In genomic region chr3:89098964-89099585, GRCh38 we compare ENCODE assay signal across 8 cellular contexts. TPM values are rescaled to one million over a fixed set of nuclear protein-coding genes. Genes with fewer than 3 reads are reported as not detected.
DNase-seq lines count a peak whose midpoint lies in the region; ATAC-seq and TF ChIP-seq lines count a peak whose summit lies in the region.

No MANE protein-coding gene starts in this region.

- intact Hi-C loops in MCF 10A (cut with micrococcal nuclease): loop anchor here (1.0 to 5.0 kb wide), 4 partner anchors 478 to 897 kb away; no protein-coding TSS in a partner anchor
- intact Hi-C loops in left colon (cut with DNase I, micrococcal nuclease): no loop called here

- POLR2A ChIA-PET in MCF 10A (lab: Yijun Ruan, JAX): no interaction called here

- TF ChIP-seq CTCF in Peyer's patch (IDR thresholded peaks at IDR 0.05) (peak in 4 of 6 experiments; percentile 68 to 79 (median 72)), MCF 10A (IDR thresholded peaks at IDR 0.05; ENCODE audit: unreplicated experiment) (peak; percentile 90)

- peak; percentile 44 for DNase-seq in activated CD8-positive, alpha-beta memory T cell treated with anti-CD3 and anti-CD28 coated beads, Interleukin-2, amount 10 ng/mL, durations not matched to agents 7 days and 5 days
- DNase-seq in activated CD8-positive, alpha-beta memory T cell treated with anti-CD3 and anti-CD28 coated beads, Interleukin-2, amount 50 U/mL, for 48 hours: no peak
- peak; percentile 22 for DNase-seq in HK-2 (ENCODE audit: unreplicated experiment)
- DNase-seq in Peyer's patch: peak in 1 of 3 donors; percentile 71
- peak; percentile 60 for DNase-seq in MCF 10A (ENCODE audit: unreplicated experiment)
- peak in 1 of 2 donors; percentile 27 for DNase-seq in left colon
- peak in 28 of 49 donors; percentile 1 to 33 (median 9) for DNase-seq in substantia nigra (lab: John Stamatoyannopoulos, UW)

- no peak overlapping the region for H3K27ac Mint-ChIP-seq in activated CD8-positive, alpha-beta memory T cell treated with anti-CD3 and anti-CD28 coated beads, Interleukin-2, amount 10 ng/mL, durations not matched to agents 7 days and 5 days
- no peak overlapping the region for H3K27ac Mint-ChIP-seq in MCF 10A (ENCODE audit: low read depth, unreplicated experiment)

- no peaks in the 10 kb centered on the region for H3K27me3 ChIP-seq in Peyer's patch

- no peak overlapping the region for H3K4me3 ChIP-seq in Peyer's patch

- no peaks in the 10 kb centered on the region for H3K4me1 ChIP-seq in Peyer's patch

- H3K36me3 ChIP-seq in Peyer's patch: no peaks in the 10 kb centered on the region

- no peaks in the 10 kb centered on the region for H3K9me3 Mint-ChIP-seq in activated CD8-positive, alpha-beta memory T cell treated with anti-CD3 and anti-CD28 coated beads, Interleukin-2, amount 10 ng/mL, durations not matched to agents 7 days and 5 days (ENCODE audit: low read depth)
- no peaks in the 10 kb centered on the region for H3K9me3 Mint-ChIP-seq in MCF 10A (ENCODE audit: unreplicated experiment)

- no peaks in the 10 kb centered on the region for H3K36me3 Mint-ChIP-seq in activated CD8-positive, alpha-beta memory T cell treated with anti-CD3 and anti-CD28 coated beads, Interleukin-2, amount 10 ng/mL, durations not matched to agents 7 days and 5 days
- no peaks in the 10 kb centered on the region for H3K36me3 Mint-ChIP-seq in MCF 10A (ENCODE audit: insufficient read depth, unreplicated experiment)

- no peaks in the 10 kb centered on the region for H3K9me3 ChIP-seq in Peyer's patch

- no peak for TF ChIP-seq POLR2A in Peyer's patch (IDR thresholded peaks at IDR 0.05)

- no peaks in the 10 kb centered on the region for H3K4me1 Mint-ChIP-seq in activated CD8-positive, alpha-beta memory T cell treated with anti-CD3 and anti-CD28 coated beads, Interleukin-2, amount 10 ng/mL, durations not matched to agents 7 days and 5 days
- peaks cover 7% of the 10 kb centered on the region for H3K4me1 Mint-ChIP-seq in MCF 10A (ENCODE audit: insufficient read depth, unreplicated experiment)

- CTCF ChIA-PET in activated CD8-positive, alpha-beta memory T cell treated with anti-CD3 and anti-CD28 coated beads, Interleukin-2, amount 10 ng/mL, durations not matched to agents 7 days and 5 days (lab: Charles Lee): no interaction called here
- CTCF ChIA-PET in MCF 10A (lab: Yijun Ruan, JAX): interaction anchor here (0.6 to 1.2 kb wide), 5 partner anchors 398 to 882 kb away, joined by 3 to 5 read pairs (median 4); no protein-coding TSS in a partner anchor

- H3K4me3 Mint-ChIP-seq in activated CD8-positive, alpha-beta memory T cell treated with anti-CD3 and anti-CD28 coated beads, Interleukin-2, amount 10 ng/mL, durations not matched to agents 7 days and 5 days: no peak overlapping the region
- H3K4me3 Mint-ChIP-seq in MCF 10A (ENCODE audit: unreplicated experiment): no peak overlapping the region

- no peaks in the 10 kb centered on the region for H3K27me3 Mint-ChIP-seq in activated CD8-positive, alpha-beta memory T cell treated with anti-CD3 and anti-CD28 coated beads, Interleukin-2, amount 10 ng/mL, durations not matched to agents 7 days and 5 days
- H3K27me3 Mint-ChIP-seq in MCF 10A (ENCODE audit: insufficient read depth, unreplicated experiment): no peaks in the 10 kb centered on the region

- no TSS peak for BruUV-seq in MCF 10A (replicated peaks; lab: Mats Ljungman, UMichigan)

- H3K27ac ChIP-seq in Peyer's patch (no peak overlapping the region), substantia nigra (ENCODE audit: low read depth, low read length, poor library complexity, severe bottlenecking) (no peak overlapping the region)

- ATAC-seq in activated CD8-positive, alpha-beta memory T cell treated with anti-CD3 and anti-CD28 coated beads, Interleukin-2, amount 10 ng/mL, durations not matched to agents 7 days and 5 days: peak; percentile 65
- ATAC-seq in GM21529 (IDR thresholded peaks at IDR 0.05; ENCODE audit: unreplicated experiment) (peak; percentile 96), left colon (peak; percentile 64)

RNA-seq across cellular contexts. Expression of gene EPHA3, which starts 8.3 kb away (rescaled TPM):
- not detected for total RNA-seq in activated CD8-positive, alpha-beta memory T cell treated with anti-CD3 and anti-CD28 coated beads, Interleukin-2, amount 10 ng/mL, durations not matched to agents 7 days and 5 days
- total RNA-seq in Peyer's patch (1 to 10 TPM in 1 of 4 donors, under 1 TPM in 3; 0.53 to 3.3 (median 0.88) TPM), MCF 10A (2022) (not detected in 2 replicates), left colon (1 to 10 TPM; 1.0 to 1.8 TPM)
